Comparison of ENCODE assay signal across 11 cellular contexts in the genomic region with DNA sequence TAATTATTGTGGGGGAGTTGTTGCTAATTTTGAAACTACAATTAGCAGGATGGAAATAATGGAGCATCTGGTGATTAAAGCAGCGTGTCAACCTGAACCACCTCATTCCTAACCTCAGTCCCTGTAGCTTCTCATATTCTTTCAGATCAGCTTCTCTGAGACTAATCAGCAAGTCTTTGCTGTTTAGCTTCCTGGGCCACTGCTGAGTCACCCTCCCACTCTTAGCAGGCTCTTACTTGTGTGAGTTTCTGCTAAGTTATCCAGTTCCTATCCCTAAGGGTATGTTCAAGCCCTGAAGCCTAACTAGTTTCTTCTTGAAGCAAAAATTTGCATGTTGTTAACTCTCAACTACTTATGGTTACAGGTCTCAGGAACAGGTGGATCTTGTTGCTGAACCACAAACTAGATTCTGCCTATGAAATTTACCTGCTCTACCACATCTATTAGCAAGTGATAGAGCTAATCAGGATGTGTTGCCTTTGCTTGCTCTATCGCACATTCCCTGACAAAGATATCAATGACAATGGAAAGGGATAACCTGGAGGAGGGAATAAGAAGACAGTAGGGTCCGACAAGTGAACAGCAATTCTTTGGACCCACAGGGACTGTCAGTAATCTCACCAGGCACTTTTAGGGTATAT.
A peak's percentile ranks its signal among the peaks of the same experiment; 100 is the strongest.
DNase-seq lines count a peak whose midpoint lies in the region; ATAC-seq and TF ChIP-seq lines count a peak whose summit lies in the region.
"Had no signal": no experiment of that assay in that cellular context is flagged by ENCODE, and none has a peak within 500 bp of the region (broad histone marks: within the 10 kb centered on the region; RNA-seq: fewer than 3 reads in every experiment).

No MANE protein-coding gene starts in this region.

- no peak overlapping the region for H3K9ac ChIP-seq in endodermal cell (ENCODE audit: extremely low read depth, low read length, poor library complexity, severe bottlenecking)

- no peak overlapping the region for H3K4me3 Mint-ChIP-seq in endodermal cell

- peaks cover 2% of the 10 kb centered on the region for H3K9me3 Mint-ChIP-seq in endodermal cell

- no peaks in the 10 kb centered on the region for H3K27me3 ChIP-seq in endodermal cell (ENCODE audit: control insufficient read depth, insufficient read depth, low read length, poor library complexity, severe bottlenecking)

- peaks cover 53% of the 10 kb centered on the region for H3K4me1 Mint-ChIP-seq in endodermal cell

- H3K36me3 Mint-ChIP-seq in endodermal cell (ENCODE audit: low read depth) = no peaks in the 10 kb centered on the region

- TF ChIP-seq CTCF in endodermal cell (conservative IDR thresholded peaks at IDR 0.05) = no peak

- ATAC-seq in GM18519 (IDR thresholded peaks at IDR 0.05; ENCODE audit: low FRiP score, unreplicated experiment) (no peak), HG02610 (IDR thresholded peaks at IDR 0.05; ENCODE audit: unreplicated experiment) (no peak)

- H3K36me3 ChIP-seq in endodermal cell (ENCODE audit: control insufficient read depth, insufficient read depth, low read length) = no peaks in the 10 kb centered on the region

- H3K4me1 ChIP-seq in endodermal cell (ENCODE audit: control insufficient read depth, insufficient read depth, low read length) = peaks cover 28% of the 10 kb centered on the region

- peak overlapping the region; percentile 50 for H3K4me3 ChIP-seq in endodermal cell (ENCODE audit: low read length)

- H3K27me3 Mint-ChIP-seq in endodermal cell (ENCODE audit: insufficient read depth) = no peaks in the 10 kb centered on the region

- DNase-seq in EH (ENCODE audit: low read depth) (peak; percentile 44), OCI-M1 (lab: John Stamatoyannopoulos, UW) (peak; percentile 67), endodermal cell (peak; percentile 73), NCI-H2029 treated with DMSO at 0.1 percent for 48 hours (lab: John Stamatoyannopoulos, UW) (no peak), GDM1 (lab: John Stamatoyannopoulos, UW) (no peak)
- peak; percentile 37 for DNase-seq in stimulated activated CD4-positive, alpha-beta T cell treated with anti-CD3 and anti-CD28 coated beads, Interleukin-12 subunit alpha, Interleukin-12 subunit beta, amount 100 ng/mL, for 4 hours
- DNase-seq: effector memory CD4-positive, alpha-beta T cell; NCI-H524 treated with DMSO at 0.1 percent for 48 hours had no signal

- no peak overlapping the region for H3K27ac ChIP-seq in endodermal cell (ENCODE audit: low read depth, low read length)
- H3K27ac ChIP-seq: VCaP had no signal

- peak overlapping the region; percentile 69 for H3K27ac Mint-ChIP-seq in endodermal cell

- no peaks in the 10 kb centered on the region for H3K9me3 ChIP-seq in endodermal cell (ENCODE audit: control insufficient read depth, low read length)

- WGBS in endodermal cell (ENCODE audit: insufficient coverage in 1 of 2, insufficient read length in 1 of 2), 2 experiments = 44 to 58% methylated on average over 1 to 3 of the region's 3 CpGs

Comparison
In these comparisons a context has a peak if more than half of its experiments do, and no peak if none do; other contexts are left out.
1. DNase-seq: peak in EH (single experiment), OCI-M1 (single experiment), endodermal cell (single experiment) and stimulated activated CD4-positive, alpha-beta T cell treated with anti-CD3 and anti-CD28 coated beads, Interleukin-12 subunit alpha, Interleukin-12 subunit beta, amount 100 ng/mL, for 4 hours (single experiment); none in NCI-H2029 treated with DMSO at 0.1 percent for 48 hours (single experiment) and GDM1 (single experiment).